In genomic region chr20:36319356-36320260, GRCh38 we compare ENCODE assay signal across 25 cellular contexts.
"Had no signal": no experiment of that assay in that cellular context is flagged by ENCODE, and none has a peak within 500 bp of the region (broad histone marks: within the 10 kb centered on the region; RNA-seq: fewer than 3 reads in every experiment).

No MANE protein-coding gene starts in this region.

- H3K27ac ChIP-seq: brain microvascular endothelial cell, gastrocnemius medialis, heart left ventricle, pancreas, transverse colon, uterus had no signal

- H3K36me3 ChIP-seq: brain microvascular endothelial cell, gastrocnemius medialis, heart left ventricle, pancreas, transverse colon, uterus had no signal

- H3K9me3 ChIP-seq: gastrocnemius medialis, pancreas, transverse colon, uterus had no signal

- H3K27ac Mint-ChIP-seq: activated CD4-positive, alpha-beta memory T cell treated with anti-CD3 and anti-CD28 coated beads, Interleukin-2, amount 10 ng/mL, durations not matched to agents 7 days and 5 days; activated CD8-positive, alpha-beta memory T cell treated with anti-CD3 and anti-CD28 coated beads, Interleukin-2, amount 10 ng/mL, durations not matched to agents 7 days and 5 days; activated naive CD8-positive, alpha-beta T cell treated with anti-CD3 and anti-CD28 coated beads, Interleukin-2, amount 10 ng/mL, durations not matched to agents 7 days and 5 days; activated T-helper 17 cell treated with anti-CD3 and anti-CD28 coated beads, Interleukin-2, amount 50 U/mL, for 72 hours; immature natural killer cell had no signal

- H3K9me3 Mint-ChIP-seq: activated CD4-positive, alpha-beta memory T cell treated with anti-CD3 and anti-CD28 coated beads, Interleukin-2, amount 10 ng/mL, durations not matched to agents 7 days and 5 days; activated naive CD8-positive, alpha-beta T cell treated with anti-CD3 and anti-CD28 coated beads, Interleukin-2, amount 10 ng/mL, durations not matched to agents 7 days and 5 days; activated T-helper 17 cell treated with anti-CD3 and anti-CD28 coated beads, Interleukin-2, amount 50 U/mL, for 72 hours; central memory CD8-positive, alpha-beta T cell had no signal

- H3K36me3 Mint-ChIP-seq: activated CD8-positive, alpha-beta memory T cell treated with anti-CD3 and anti-CD28 coated beads, Interleukin-2, amount 10 ng/mL, durations not matched to agents 7 days and 5 days; activated naive CD8-positive, alpha-beta T cell treated with anti-CD3 and anti-CD28 coated beads, Interleukin-2, amount 10 ng/mL, durations not matched to agents 7 days and 5 days; immature natural killer cell had no signal

- H3K4me3 Mint-ChIP-seq: activated CD4-positive, alpha-beta memory T cell treated with anti-CD3 and anti-CD28 coated beads, Interleukin-2, amount 10 ng/mL, durations not matched to agents 7 days and 5 days; activated CD8-positive, alpha-beta memory T cell treated with anti-CD3 and anti-CD28 coated beads, Interleukin-2, amount 10 ng/mL, durations not matched to agents 7 days and 5 days; activated naive CD8-positive, alpha-beta T cell treated with anti-CD3 and anti-CD28 coated beads, Interleukin-2, amount 10 ng/mL, durations not matched to agents 7 days and 5 days; activated T-helper 17 cell treated with anti-CD3 and anti-CD28 coated beads, Interleukin-2, amount 50 U/mL, for 72 hours; central memory CD8-positive, alpha-beta T cell; immature natural killer cell; naive thymus-derived CD8-positive, alpha-beta T cell had no signal

- H3K4me1 Mint-ChIP-seq: activated CD4-positive, alpha-beta memory T cell treated with anti-CD3 and anti-CD28 coated beads, Interleukin-2, amount 10 ng/mL, durations not matched to agents 7 days and 5 days; activated CD8-positive, alpha-beta memory T cell treated with anti-CD3 and anti-CD28 coated beads, Interleukin-2, amount 10 ng/mL, durations not matched to agents 7 days and 5 days; central memory CD8-positive, alpha-beta T cell; immature natural killer cell had no signal

- H3K27me3 ChIP-seq: brain microvascular endothelial cell, gastrocnemius medialis, pancreas, transverse colon, uterus had no signal

- H3K4me1 ChIP-seq: gastrocnemius medialis, heart left ventricle, pancreas, transverse colon, uterus had no signal

- H3K27me3 Mint-ChIP-seq: activated CD4-positive, alpha-beta memory T cell treated with anti-CD3 and anti-CD28 coated beads, Interleukin-2, amount 10 ng/mL, durations not matched to agents 7 days and 5 days had no signal

- DNase-seq: activated CD4-positive, alpha-beta memory T cell treated with anti-CD3 and anti-CD28 coated beads, Interleukin-2, amount 10 ng/mL, durations not matched to agents 7 days and 5 days; activated CD4-positive, alpha-beta T cell treated with anti-CD3 and anti-CD28 coated beads for 48 hours; activated CD4-positive, CD25-positive, alpha-beta regulatory T cell; activated CD8-positive, alpha-beta memory T cell treated with anti-CD3 and anti-CD28 coated beads, Interleukin-2, amount 10 ng/mL, durations not matched to agents 7 days and 5 days; activated naive CD4-positive, alpha-beta T cell treated with Interleukin-2 at 50 U/mL for 16 hours; activated naive CD8-positive, alpha-beta T cell treated with anti-CD3 and anti-CD28 coated beads, Interleukin-2, amount 10 ng/mL, durations not matched to agents 7 days and 5 days; activated T-cell treated with anti-CD3 and anti-CD28 coated beads, Interleukin-2, amount 50 U/mL, for 1 hour; anterior cingulate cortex; brain microvascular endothelial cell; cortex of kidney; effector CD4-positive, alpha-beta T cell; gastrocnemius medialis; heart left ventricle; immature natural killer cell; left cardiac atrium; stimulated activated CD8-positive, alpha-beta memory T cell treated with anti-CD3 and anti-CD28 coated beads, Interleukin-4, amount 100 ng/mL, for 48 hours; stimulated activated naive CD4-positive, alpha-beta T cell treated with Interleukin-2 at 50 U/mL for 16 hours; T-helper 1 cell; T-helper 9 cell; transverse colon; uterus had no signal

- H3K4me3 ChIP-seq: gastrocnemius medialis, heart left ventricle, pancreas, transverse colon, uterus had no signal
